8 cellular contexts compared by ENCODE assay signal in the genomic region with DNA sequence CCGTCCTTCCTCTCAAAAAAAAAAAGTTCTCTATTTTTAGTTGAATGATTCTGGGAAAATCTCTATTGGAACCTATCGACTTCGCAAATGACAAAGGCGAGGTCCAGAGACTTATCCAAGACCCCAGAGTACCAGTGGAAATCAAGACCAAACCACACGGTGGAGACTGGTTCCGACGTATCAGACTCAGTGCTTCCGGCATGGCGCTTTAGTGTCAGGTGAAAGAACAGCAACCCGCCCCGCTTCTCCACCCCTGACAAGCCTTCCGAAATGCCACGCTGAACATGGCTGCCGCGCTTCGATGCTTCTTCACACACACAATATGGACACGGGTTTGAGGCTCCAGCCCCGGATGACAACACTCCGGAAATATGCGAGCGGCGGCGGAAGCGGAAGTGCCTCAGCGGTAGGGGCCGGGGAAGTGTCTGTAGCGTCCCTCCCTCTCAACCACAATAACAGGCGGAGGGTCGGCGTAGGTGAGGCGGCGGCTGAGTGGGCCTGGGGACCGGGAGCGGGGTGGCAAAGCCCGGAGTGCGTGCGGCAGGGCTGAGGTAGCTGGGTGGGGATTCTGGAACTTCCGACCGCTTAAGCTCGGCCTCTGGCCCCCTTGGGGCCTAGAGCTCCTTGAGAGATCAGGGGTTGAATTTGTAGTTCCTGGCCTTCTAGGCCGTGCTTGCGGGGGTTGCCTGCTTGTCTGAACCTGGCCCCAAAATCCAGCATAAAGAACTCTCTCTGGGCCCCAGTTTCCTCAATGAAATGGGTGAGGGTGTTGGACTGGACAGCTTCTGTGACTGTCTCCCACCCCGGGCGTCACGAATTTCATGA. TPM values are rescaled to one million over a fixed set of nuclear protein-coding genes. Genes with fewer than 3 reads are reported as not detected.
DNase-seq lines count a peak whose midpoint lies in the region; ATAC-seq, FAIRE-seq and TF ChIP-seq lines count a peak whose summit lies in the region.

A gene with protein sequence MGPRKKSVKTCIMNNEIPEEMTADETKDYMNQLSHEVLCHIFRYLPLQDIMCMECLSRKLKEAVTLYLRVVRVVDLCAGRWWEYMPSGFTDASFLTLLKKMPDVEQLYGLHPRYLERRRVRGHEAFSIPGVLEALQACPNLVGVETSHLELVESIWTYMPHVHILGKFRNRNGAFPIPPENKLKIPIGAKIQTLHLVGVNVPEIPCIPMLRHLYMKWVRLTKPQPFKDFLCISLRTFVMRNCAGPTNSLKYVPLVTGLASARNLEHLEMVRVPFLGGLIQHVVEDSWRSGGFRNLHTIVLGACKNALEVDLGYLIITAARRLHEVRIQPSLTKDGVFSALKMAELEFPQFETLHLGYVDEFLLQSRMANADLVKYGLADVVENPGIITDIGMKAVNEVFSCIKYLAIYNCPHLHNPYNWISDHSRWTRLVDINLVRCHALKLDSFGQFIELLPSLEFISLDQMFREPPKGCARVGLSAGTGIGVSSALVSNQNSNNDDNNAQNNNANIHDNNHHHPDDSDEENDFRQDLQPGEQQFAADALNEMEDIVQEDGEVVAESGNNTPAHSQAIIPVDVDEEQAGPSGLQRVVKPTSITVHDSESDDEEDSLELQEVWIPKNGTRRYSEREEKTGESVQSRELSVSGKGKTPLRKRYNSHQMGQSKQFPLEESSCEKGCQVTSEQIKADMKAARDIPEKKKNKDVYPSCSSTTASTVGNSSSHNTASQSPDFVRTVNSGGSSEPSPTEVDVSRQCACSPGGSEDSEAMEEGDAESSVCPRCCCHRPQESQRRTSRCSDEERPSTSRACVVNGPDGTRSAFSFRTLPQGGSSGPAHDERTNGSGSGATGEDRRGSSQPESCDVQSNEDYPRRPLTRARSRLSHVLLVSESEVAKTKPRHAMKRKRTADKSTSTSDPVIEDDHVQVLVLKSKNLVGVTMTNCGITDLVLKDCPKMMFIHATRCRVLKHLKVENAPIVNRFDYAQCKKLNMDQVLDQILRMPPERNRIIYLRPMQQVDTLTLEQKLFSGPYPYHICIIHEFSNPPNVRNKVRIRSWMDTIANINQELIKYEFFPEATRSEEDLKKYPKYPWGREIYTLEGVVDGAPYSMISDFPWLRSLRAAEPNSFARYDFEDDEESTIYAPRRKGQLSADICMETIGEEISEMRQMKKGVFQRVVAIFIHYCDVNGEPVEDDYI (plus strand): TSS at position 395 of the 825 bp plus-strand sequence. CDS start 10,819 bp downstream, outside the sequence.

- no peaks in the 10 kb centered on the region for H3K9me3 ChIP-seq in aorta (ENCODE audit: control insufficient read depth, low read length)

- H3K27ac ChIP-seq in rectal smooth muscle tissue (ENCODE audit: low read depth, low read length) (peak within 1 kb of the TSS; percentile 82), aorta (ENCODE audit: low read depth in 1 of 2, low read length in 2 of 2) (peak within 1 kb of the TSS; percentile 71 to 92)

- H3K4me1 ChIP-seq in rectal smooth muscle tissue (ENCODE audit: control insufficient read depth, insufficient read depth, low read length) (peaks cover 21% of the 10 kb centered on the region), aorta (ENCODE audit: control insufficient read depth in 1 of 2, insufficient read depth in 2 of 2, low read length in 2 of 2) (peaks cover 5 to 18% of the 10 kb centered on the region in 2 donors)

- H3K9ac ChIP-seq in rectal smooth muscle tissue (ENCODE audit: low read length) = peak within 1 kb of the TSS; percentile 87

- H3K36me3 ChIP-seq in rectal smooth muscle tissue (ENCODE audit: control insufficient read depth, insufficient read depth, low read length) (peaks cover 2% of the 10 kb centered on the region), aorta (ENCODE audit: control insufficient read depth in 1 of 2, insufficient read depth in 2 of 2, low read length in 1 of 2) (no peaks in the 10 kb centered on the region)

- TF ChIP-seq CTCF in astrocyte of the cerebellum (IDR thresholded peaks at IDR 0.05; ENCODE audit: low read depth, low read length, missing control alignments) = peak; percentile 3

- DNase-seq in GM18507 (ENCODE audit: extremely low spot score, insufficient read length, low read depth) (peak; percentile 84), NCI-H2029 treated with DMSO at 0.1 percent for 48 hours (lab: John Stamatoyannopoulos, UW) (peak; percentile 96), T-helper 9 cell (peak; percentile 96), astrocyte of the cerebellum (ENCODE audit: low read depth) (peak; percentile 94), hepatic stellate cell (ENCODE audit: low spot score) (peak; percentile 90), aorta (peak; percentile 97 to 99)

- H3K4me3 ChIP-seq in astrocyte of the cerebellum (ENCODE audit: low read depth, low read length) (peak within 1 kb of the TSS; percentile 86), rectal smooth muscle tissue (ENCODE audit: low read length) (peak within 1 kb of the TSS; percentile 87), aorta (ENCODE audit: low read length in 2 of 2) (peak within 1 kb of the TSS; percentile 89 to 90)

- peak; percentile 98 for ATAC-seq in HG02981 (IDR thresholded peaks at IDR 0.05; ENCODE audit: unreplicated experiment)
- peak; percentile 99 for ATAC-seq in aorta (ENCODE audit: low FRiP score)

- whole genome bisulfite sequencing in aorta, 2 donors = 1% methylated on average over 44 to 45 of the region's 45 CpGs

- intact Hi-C loops in aorta (cut with DNase I) = no loop called here

- in situ Hi-C loops in astrocyte of the cerebellum (cut with HindIII; ENCODE audit: low sequenced_read_pairs) = no loop called here

- H3K27me3 ChIP-seq in rectal smooth muscle tissue (ENCODE audit: control insufficient read depth, insufficient read depth, low read length) (no peaks in the 10 kb centered on the region), aorta (ENCODE audit: control insufficient read depth in 1 of 2, insufficient read depth in 2 of 2, low read length in 1 of 2) (no peaks in the 10 kb centered on the region)

- FAIRE-seq in GM18507 (lab: Jason Lieb, UNC) = peak; percentile 99

RNA-seq across cellular contexts. Expression of the gene that starts here (rescaled TPM):
- 10 to 100 TPM; 51.1 to 64.4 TPM for total RNA-seq in aorta
- 10 to 100 TPM in 1 of 2 donors, 1 to 10 TPM in 1; 6.0 to 24.6 TPM for polyA plus RNA-seq in aorta

Comparison
In these comparisons a context has a peak if more than half of its experiments do, and no peak if none do; other contexts are left out.
1. Peak in every context shown above with its lines: DNase-seq, ATAC-seq, H3K4me3 ChIP-seq and H3K27ac ChIP-seq.